Comparison of ENCODE assay signal across 8 cellular contexts in genomic region chr3:123559040-123559861, GRCh38. TPM values are rescaled to one million over a fixed set of nuclear protein-coding genes. Genes with fewer than 3 reads are reported as not detected.
DNase-seq lines count a peak whose midpoint lies in the region; FAIRE-seq and TF ChIP-seq lines count a peak whose summit lies in the region.

No MANE protein-coding gene starts in this region.

- peak; percentile 29 for DNase-seq in stimulated activated CD4-positive, alpha-beta T cell treated with anti-CD3 and anti-CD28 coated beads, Interleukin-4, amount 100 ng/mL, for 24 hours
- no peak for DNase-seq in stimulated activated CD4-positive, alpha-beta T cell treated with anti-CD3 and anti-CD28 coated beads, Interleukin-2, amount 100 ng/mL, for 48 hours
- DNase-seq in NCI-H1694 (lab: John Stamatoyannopoulos, UW) (peak; percentile 60), frontal cortex (ENCODE audit: low spot score in 2 of 2) (peak in 1 of 2 donors; percentile 45), prostate gland (ENCODE audit: low spot score) (peak; percentile 34), T-helper 9 cell (no peak)
- DNase-seq in stimulated activated naive CD4-positive, alpha-beta T cell treated with Interleukin-2 at 50 U/mL for 16 hours (lab: John Stamatoyannopoulos, UW), result no peak

- no peaks in the 10 kb centered on the region for H3K4me1 ChIP-seq in prostate gland (replicated peaks)

- TF ChIP-seq CTCF in VCaP (conservative IDR thresholded peaks at IDR 0.05) (peak; percentile 88), prostate gland (IDR thresholded peaks at IDR 0.05) (peak; percentile 25 to 78 (median 74))

- WGBS in prostate gland, result 30% methylated on average over 12 of the region's 12 CpGs

- intact Hi-C loops in prostate gland (cut with DNase I), result loop anchor here (5.0 to 10.0 kb wide), 2 partner anchors 232 to 614 kb away; no protein-coding TSS in a partner anchor

- no peaks in the 10 kb centered on the region for H3K36me3 ChIP-seq in prostate gland

- no peak overlapping the region for H3K4me3 ChIP-seq in prostate gland

- TF ChIP-seq POLR2A in prostate gland (IDR thresholded peaks at IDR 0.05), result no peak

- peak; percentile 95 for FAIRE-seq in frontal cortex (lab: Jason Lieb, UNC)

- H3K27ac ChIP-seq in VCaP (peak overlapping the region; percentile 17; the same call in 1 of the 2 replicates), prostate gland (no peak overlapping the region)

- H3K27me3 ChIP-seq in prostate gland (replicated peaks; ENCODE audit: insufficient read depth), result no peaks in the 10 kb centered on the region

- no peaks in the 10 kb centered on the region for H3K9me3 ChIP-seq in prostate gland

RNA-seq across cellular contexts. Expression of gene HACD2, which starts 25.6 kb away (rescaled TPM):
- total RNA-seq in frontal cortex (59.9 TPM), prostate gland (10 to 100 TPM; 36.5 to 65.6 TPM)

Comparison
In these comparisons a context has a peak if more than half of its experiments do, and no peak if none do; other contexts are left out.
1. DNase-seq: peak in stimulated activated CD4-positive, alpha-beta T cell treated with anti-CD3 and anti-CD28 coated beads, Interleukin-4, amount 100 ng/mL, for 24 hours (single experiment), NCI-H1694 (single experiment) and prostate gland (single experiment); none in stimulated activated CD4-positive, alpha-beta T cell treated with anti-CD3 and anti-CD28 coated beads, Interleukin-2, amount 100 ng/mL, for 48 hours (0 of 2), T-helper 9 cell (single experiment) and stimulated activated naive CD4-positive, alpha-beta T cell treated with Interleukin-2 at 50 U/mL for 16 hours (single experiment).